In the genomic region with DNA sequence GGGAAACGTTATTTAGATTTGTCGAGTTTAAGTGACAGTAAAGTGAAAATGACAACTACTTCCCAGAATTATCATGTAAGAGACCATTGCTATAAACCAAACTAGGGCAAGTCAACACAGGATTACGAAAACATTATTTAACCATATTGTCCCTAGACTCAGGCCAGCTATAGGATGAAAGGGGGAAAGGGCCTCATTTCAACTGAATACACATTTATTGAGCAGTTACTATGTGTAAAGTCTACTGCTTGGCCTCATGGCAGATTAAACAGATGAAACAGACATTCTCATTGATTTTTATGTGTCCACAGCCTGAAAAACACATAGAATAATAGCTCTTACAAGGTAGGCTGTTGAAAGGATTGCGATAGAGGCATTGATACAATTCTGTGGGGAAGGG, we compare ENCODE assay signal across 28 cellular contexts. TPM values are rescaled to one million over a fixed set of nuclear protein-coding genes. Genes with fewer than 3 reads are reported as not detected.
"Had no signal": no experiment of that assay in that cellular context is flagged by ENCODE, and none has a peak within 500 bp of the region (broad histone marks: within the 10 kb centered on the region; RNA-seq: fewer than 3 reads in every experiment).

No MANE protein-coding gene starts in this region.

- DNase-seq: MM.1S, NCI-H1048, NCI-H1092 treated with DMSO at 0.1 percent for 48 hours, NCI-H1105 treated with DMSO at 0.1 percent for 48 hours, NCI-H1436, NCI-H146, NCI-H1694, NCI-H187, NCI-H1930, NCI-H2029 treated with DMSO at 0.1 percent for 48 hours, NCI-H2081 treated with DMSO at 0.1 percent for 48 hours, NCI-H2107, NCI-H2171, NCI-H226, NCI-H446 treated with DMSO at 0.1 percent for 48 hours, NCI-H510A, NCI-H526, NCI-H748 treated with DMSO at 0.1 percent for 48 hours, PC-9, SHP77, SIG-M5, SJCRH30 had no signal

- ATAC-seq: Panc1, SK-N-SH treated with all-trans-retinoic acid at 6 μM for 48 hours had no signal

- FAIRE-seq: RCC 7860 had no signal

- H3K4me3 ChIP-seq: PC-9, SJCRH30, SK-N-MC had no signal

- H3K27ac ChIP-seq: PC-9, RWPE1, SJCRH30, SK-N-MC had no signal

- H3K4me1 ChIP-seq: SJCRH30 had no signal

- H2AFZ ChIP-seq: PC-9 had no signal

- H3K36me3 ChIP-seq: SJCRH30 had no signal

- H3K9me3 ChIP-seq: SJCRH30 had no signal

- H3K4me2 ChIP-seq: PC-9 had no signal

RNA-seq across cellular contexts. Expression of a gene that starts 32.7 kb away (rescaled TPM):
- total RNA-seq: SJCRH30, SK-MEL-5 had no signal
